In genomic region chr12:1758887-1759286, GRCh38 we compare ENCODE assay signal across 17 cellular contexts.
DNase-seq lines count a peak whose midpoint lies in the region; ATAC-seq and TF ChIP-seq lines count a peak whose summit lies in the region.
"Had no signal": no experiment of that assay in that cellular context is flagged by ENCODE, and none has a peak within 500 bp of the region (broad histone marks: within the 10 kb centered on the region; RNA-seq: fewer than 3 reads in every experiment).

No MANE protein-coding gene starts in this region.

- peaks cover 7 to 21% of the 10 kb centered on the region in 2 experiments; a peak in 2 of 3 replicates for H3K36me3 ChIP-seq in HEK293 (ENCODE audit: control insufficient read depth in 2 of 2, insufficient read depth in 1 of 2, low read length in 2 of 2)

- H3K27ac ChIP-seq in HEK293 (ENCODE audit: extremely low read depth, low read depth, low read length), result no peak overlapping the region
- H3K27ac ChIP-seq: lower lobe of right lung, right atrium auricular region, suprapubic skin had no signal

- in situ Hi-C loops in astrocyte of the spinal cord (cut with HindIII; ENCODE audit: low sequenced_read_pairs), result no loop called here

- DNase-seq in astrocyte of the spinal cord (ENCODE audit: low read depth, low spot score), result peak; percentile 20
- peak; percentile 68 for DNase-seq in inferior parietal cortex (ENCODE audit: extremely low spot score)
- peak; percentile 90 for DNase-seq in superior temporal gyrus (ENCODE audit: extremely low spot score)
- no peak for DNase-seq in GF-D8 (lab: John Stamatoyannopoulos, UW)
- DNase-seq in SW 1271 (lab: John Stamatoyannopoulos, UW), result no peak
- DNase-seq: activated CD8-positive, alpha-beta T cell treated with anti-CD3 and anti-CD28 coated beads for 36 hours; amniotic stem cell; BE2C; lower lobe of right lung; natural killer cell; NCI-H187 treated with DMSO at 0.1 percent for 48 hours; NCI-H524 had no signal

- ATAC-seq in HG03378 (IDR thresholded peaks at IDR 0.05; ENCODE audit: unreplicated experiment) (no peak), GM19324 (IDR thresholded peaks at IDR 0.05; ENCODE audit: low FRiP score, unreplicated experiment) (no peak)
- ATAC-seq: activated CD8-positive, alpha-beta T cell treated with anti-CD3 and anti-CD28 coated beads for 36 hours; lower lobe of right lung; natural killer cell had no signal

- H3K9me3 ChIP-seq in HEK293 (ENCODE audit: control insufficient read depth, insufficient read depth, low read depth, low read length), result no peaks in the 10 kb centered on the region
- H3K9me3 ChIP-seq: BE2C, lower lobe of right lung, right atrium auricular region, suprapubic skin had no signal

- H3K4me3 ChIP-seq in HEK293 (ENCODE audit: low read depth, low read length) (no peak overlapping the region), astrocyte of the spinal cord (ENCODE audit: low read depth, low read length) (no peak overlapping the region)
- H3K4me3 ChIP-seq: lower lobe of right lung, right atrium auricular region, suprapubic skin had no signal

- TF ChIP-seq CTCF in HEK293 (tag by site-specific recombination; IDR thresholded peaks at IDR 0.05) (no peak), astrocyte of the spinal cord (IDR thresholded peaks at IDR 0.05; ENCODE audit: low read depth, low read length) (no peak)

- H3K4me1 ChIP-seq in HEK293 (ENCODE audit: control insufficient read depth, insufficient read depth, low read length), result peaks cover 9% of the 10 kb centered on the region; the same call in 1 of the 2 replicates
- H3K4me1 ChIP-seq: BE2C, right atrium auricular region had no signal

- POLR2A ChIA-PET in HEK293 (lab: Yijun Ruan, JAX), result no interaction called here

- CTCF ChIA-PET in HEK293 (lab: Yijun Ruan, JAX), result interaction anchor here (0.6 kb wide), 1 partner anchor 64 kb away, joined by 3 read pairs; no protein-coding TSS in a partner anchor

TF ChIP-seq in HEK293, 187 proteins besides CTCF, POLR2A, EP300 and RAD21:
- peak; percentile 94 for TF ChIP-seq SCRT2 (tag by site-specific recombination; IDR thresholded peaks at IDR 0.05)
- TF ChIP-seq ZIC2 (tag by site-specific recombination; IDR thresholded peaks at IDR 0.05), result no peak
- no peak for TF ChIP-seq ZNF214 (tag by site-specific recombination; IDR thresholded peaks at IDR 0.05; ENCODE audit: borderline replicate concordance)
- TF ChIP-seq ZNF658 (tag by site-specific recombination; IDR thresholded peaks at IDR 0.05), result no peak
- TF ChIP-seq KLF8 (tag by site-specific recombination; IDR thresholded peaks at IDR 0.05), result no peak
- TF ChIP-seq PRDM6 (tag by site-specific recombination; IDR thresholded peaks at IDR 0.05), result 0 out of 2 replicates have a peak, but pooled peaks have one; percentile 25
- 0 out of 2 replicates have a peak, but pooled peaks have one; percentile 1 for TF ChIP-seq TRIM28 (IDR thresholded peaks at IDR 0.05; ENCODE audit: borderline replicate concordance, low read length)
- 0 out of 2 replicates have a peak, but pooled peaks have one; percentile 20 for TF ChIP-seq ZBTB17 (tag by site-specific recombination; IDR thresholded peaks at IDR 0.05)
- no peak for TF ChIP-seq ZNF501 (tag by site-specific recombination; IDR thresholded peaks at IDR 0.05)
- TF ChIP-seq SCRT1 (tag by site-specific recombination; IDR thresholded peaks at IDR 0.05; ENCODE audit: borderline replicate concordance), result peak; percentile 98
- no peak for TF ChIP-seq GFI1B (tag by site-specific recombination; IDR thresholded peaks at IDR 0.05)
- TF ChIP-seq ZNF488 (tag by site-specific recombination; IDR thresholded peaks at IDR 0.05), result no peak
- no peak for TF ChIP-seq ZNF362 (tag by site-specific recombination; IDR thresholded peaks at IDR 0.05)
- no peak for TF ChIP-seq ZNF26 (tag by site-specific recombination; IDR thresholded peaks at IDR 0.05)
- no peak for TF ChIP-seq ZSCAN23 (tag by site-specific recombination; IDR thresholded peaks at IDR 0.05)

Comparison
In these comparisons a context has a peak if more than half of its experiments do, and no peak if none do; other contexts are left out.
1. DNase-seq: peak in astrocyte of the spinal cord (single experiment), inferior parietal cortex (single experiment) and superior temporal gyrus (single experiment); none in GF-D8 (single experiment) and SW 1271 (0 of 2).